Comparison of ENCODE assay signal across 10 cellular contexts in the genomic region with DNA sequence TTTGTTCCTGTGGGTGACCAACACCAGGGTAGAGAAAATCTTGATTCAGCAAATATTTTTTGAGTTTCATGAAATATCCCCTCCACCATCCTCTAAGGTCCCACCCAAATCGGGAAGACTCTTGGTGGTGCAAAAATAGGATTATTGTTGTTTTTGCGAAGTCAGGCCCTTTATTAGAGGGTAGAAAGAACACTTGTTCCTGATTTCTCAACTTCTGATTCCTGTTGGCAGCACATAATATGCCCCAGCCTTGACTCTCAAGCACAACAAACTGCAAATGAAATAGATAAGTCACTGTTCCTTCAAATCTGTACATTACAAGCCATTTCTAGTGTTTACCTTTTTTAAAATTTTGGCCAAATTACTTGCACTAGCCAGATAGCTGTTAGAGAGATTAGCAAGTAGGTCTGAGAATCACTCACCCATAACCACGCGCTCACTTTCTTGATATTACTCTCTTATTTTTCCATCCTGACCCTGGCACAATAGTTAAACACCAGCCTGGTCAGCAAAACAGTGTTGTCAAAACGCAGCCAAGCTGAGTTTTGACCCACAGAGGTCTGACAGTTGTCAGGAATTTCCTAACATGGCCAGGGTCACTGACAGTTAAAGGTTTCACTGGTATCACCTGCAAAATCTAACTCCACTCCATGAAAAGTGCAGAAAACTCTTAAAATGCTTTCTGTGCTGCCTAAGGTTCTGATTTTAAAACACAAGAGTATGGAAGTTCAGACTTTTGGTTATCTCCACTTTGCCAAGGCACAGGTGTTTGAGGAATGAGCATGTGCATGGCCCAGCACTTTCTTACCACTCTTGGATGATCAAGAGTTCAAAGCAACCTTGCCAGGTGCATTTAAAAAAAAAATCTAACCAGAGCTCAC.
DNase-seq lines count a peak whose midpoint lies in the region; ATAC-seq and TF ChIP-seq lines count a peak whose summit lies in the region.
"Had no signal": no experiment of that assay in that cellular context is flagged by ENCODE, and none has a peak within 500 bp of the region (broad histone marks: within the 10 kb centered on the region; RNA-seq: fewer than 3 reads in every experiment).

No MANE protein-coding gene starts in this region.

- DNase-seq in GF-D8 (lab: John Stamatoyannopoulos, UW): peak; percentile 14
- peak in 1 of 3 donors; percentile 82 for DNase-seq in right lobe of liver
- no peak for DNase-seq in NCI-H146 treated with DMSO at 0.1 percent for 48 hours (lab: John Stamatoyannopoulos, UW; ENCODE audit: unreplicated experiment)
- DNase-seq in BE2C: no peak
- no peak for DNase-seq in superior temporal gyrus (ENCODE audit: extremely low spot score)
- DNase-seq: activated T-cell treated with anti-CD3 and anti-CD28 coated beads, Interleukin-2, amount 50 U/mL, for 1 hour; effector CD4-positive, alpha-beta T cell had no signal

- no peak for TF ChIP-seq POLR2A in right lobe of liver (IDR thresholded peaks at IDR 0.05)

- peaks cover 0 to 78% (median 16%) of the 10 kb centered on the region in 4 donors for H3K4me1 ChIP-seq in right lobe of liver
- H3K4me1 ChIP-seq in BE2C: no peaks in the 10 kb centered on the region

- H3K9me3 ChIP-seq in right lobe of liver (no peaks in the 10 kb centered on the region), BE2C (no peaks in the 10 kb centered on the region)

- H3K27me3 ChIP-seq in right lobe of liver (no peaks in the 10 kb centered on the region), BE2C (no peaks in the 10 kb centered on the region)

- TF ChIP-seq CTCF in right lobe of liver (IDR thresholded peaks at IDR 0.05) (no peak), BE2C (IDR thresholded peaks at IDR 0.05; ENCODE audit: low read depth, low read length) (no peak)

- 15% methylated on average over 5 of the region's 5 CpGs for WGBS in right lobe of liver (ENCODE audit: insufficient coverage, low coverage, low lambda C conversion rate, missing lambda C conversion rate)

- intact Hi-C loops in right lobe of liver (cut with DNase I): no loop called here

- peak overlapping the region; percentile 40 to 92 (median 87) for H3K27ac ChIP-seq in right lobe of liver

- ATAC-seq in GM21367 (IDR thresholded peaks at IDR 0.05; ENCODE audit: unreplicated experiment) (peak; percentile 54), HG03460 (IDR thresholded peaks at IDR 0.05; ENCODE audit: unreplicated experiment) (peak; percentile 67), right lobe of liver (peak; percentile 71 to 84 (median 80)), HG03196 (IDR thresholded peaks at IDR 0.05; ENCODE audit: unreplicated experiment) (no peak)

- H3K36me3 ChIP-seq in right lobe of liver (no peaks in the 10 kb centered on the region), BE2C (no peaks in the 10 kb centered on the region)

- H3K4me3 ChIP-seq in right lobe of liver (peak overlapping the region in 2 of 3 donors; percentile 10 to 15), BE2C (ENCODE audit: low read depth, low read length) (no peak overlapping the region)
